12 cellular contexts compared by ENCODE assay signal in the genomic region with DNA sequence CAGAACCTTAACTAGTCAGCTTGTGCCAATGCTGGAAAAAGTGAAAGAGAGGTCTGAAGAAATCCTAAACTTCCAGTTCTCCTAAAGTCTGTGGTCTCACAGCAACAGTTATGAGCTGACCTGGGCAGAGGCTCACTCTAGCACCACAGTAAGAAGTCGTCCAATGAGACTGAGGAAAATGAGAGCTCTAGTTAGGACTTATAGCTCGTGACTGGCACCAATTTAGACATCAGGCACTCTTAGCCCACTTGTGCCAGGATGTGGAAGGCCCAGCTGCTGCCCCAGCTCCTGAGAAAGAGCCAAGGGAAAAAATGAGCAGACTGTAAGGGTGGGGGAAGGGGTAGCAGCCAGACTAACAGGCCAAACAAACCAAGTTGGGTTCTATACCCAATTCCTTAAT.
A peak's percentile ranks its signal among the peaks of the same experiment; 100 is the strongest.
DNase-seq lines count a peak whose midpoint lies in the region; ATAC-seq lines count a peak whose summit lies in the region.
"Had no signal": no experiment of that assay in that cellular context is flagged by ENCODE, and none has a peak within 500 bp of the region (broad histone marks: within the 10 kb centered on the region; RNA-seq: fewer than 3 reads in every experiment).

No MANE protein-coding gene starts in this region.

- peaks cover 39% of the 10 kb centered on the region for H3K4me1 Mint-ChIP-seq in stimulated activated memory B cell treated with anti-CD40 and anti-IgM and Interleukin-4, amounts not matched to agents 10 μg/mL and 1 μg/mL and 100 μg/mL, for 72 hours

- H3K9me3 Mint-ChIP-seq in stimulated activated memory B cell treated with anti-CD40 and anti-IgM and Interleukin-4, amounts not matched to agents 10 μg/mL and 1 μg/mL and 100 μg/mL, for 72 hours: no peaks in the 10 kb centered on the region
- H3K9me3 Mint-ChIP-seq: neural progenitor cell had no signal

- H3K27ac Mint-ChIP-seq in stimulated activated memory B cell treated with anti-CD40 and anti-IgM and Interleukin-4, amounts not matched to agents 10 μg/mL and 1 μg/mL and 100 μg/mL, for 72 hours: peak overlapping the region; percentile 55
- H3K27ac Mint-ChIP-seq: neural progenitor cell had no signal

- DNase-seq in NCI-H1694 treated with DMSO at 0.1 percent for 48 hours (lab: John Stamatoyannopoulos, UW): peak; percentile 21
- no peak for DNase-seq in D341Med (ENCODE audit: low spot score)
- DNase-seq: H7, NCI-H1092 treated with DMSO at 0.1 percent for 48 hours, SHP77 had no signal

- H3K27me3 ChIP-seq in layer of hippocampus (ENCODE audit: control insufficient read depth, insufficient read depth, low read length): no peaks in the 10 kb centered on the region
- H3K27me3 ChIP-seq: neural progenitor cell had no signal

- peak overlapping the region; percentile 87 for H3K27ac ChIP-seq in angular gyrus (ENCODE audit: low read depth, low read length)
- peak overlapping the region; percentile 91 for H3K27ac ChIP-seq in layer of hippocampus (ENCODE audit: low read depth, low read length)
- H3K27ac ChIP-seq: neural progenitor cell had no signal

- H3K27me3 Mint-ChIP-seq in stimulated activated memory B cell treated with anti-CD40 and anti-IgM and Interleukin-4, amounts not matched to agents 10 μg/mL and 1 μg/mL and 100 μg/mL, for 72 hours: no peaks in the 10 kb centered on the region

- peaks cover 4% of the 10 kb centered on the region for H3K36me3 Mint-ChIP-seq in stimulated activated memory B cell treated with anti-CD40 and anti-IgM and Interleukin-4, amounts not matched to agents 10 μg/mL and 1 μg/mL and 100 μg/mL, for 72 hours

- ATAC-seq in stimulated activated memory B cell treated with anti-CD40 and anti-IgM and Interleukin-4, amounts not matched to agents 10 μg/mL and 1 μg/mL and 100 μg/mL, for 72 hours: no peak
- no peak for ATAC-seq in GM21367 (IDR thresholded peaks at IDR 0.05; ENCODE audit: unreplicated experiment)
- no peak for ATAC-seq in HG03442 (IDR thresholded peaks at IDR 0.05; ENCODE audit: unreplicated experiment)
- no peak for ATAC-seq in HG03432 (IDR thresholded peaks at IDR 0.05; ENCODE audit: unreplicated experiment)

- H3K4me3 Mint-ChIP-seq in stimulated activated memory B cell treated with anti-CD40 and anti-IgM and Interleukin-4, amounts not matched to agents 10 μg/mL and 1 μg/mL and 100 μg/mL, for 72 hours: no peak overlapping the region
- H3K4me3 Mint-ChIP-seq: neural progenitor cell had no signal
